Comparison of ENCODE assay signal across 8 cellular contexts in genomic region chr1:235632538-235633219, GRCh38. TPM values are rescaled to one million over a fixed set of nuclear protein-coding genes. Genes with fewer than 3 reads are reported as not detected.
DNase-seq lines count a peak whose midpoint lies in the region; ATAC-seq lines count a peak whose summit lies in the region.

No MANE protein-coding gene starts in this region.

- peak overlapping the region; percentile 45 for H3K4me3 Mint-ChIP-seq in activated T-cell treated with anti-CD3 and anti-CD28 coated beads, Interleukin-2, amount 50 U/mL, for 4 hours

- H3K9me3 Mint-ChIP-seq in activated T-cell treated with anti-CD3 and anti-CD28 coated beads, Interleukin-2, amount 50 U/mL, for 4 hours: no peaks in the 10 kb centered on the region

- H3K36me3 Mint-ChIP-seq in activated T-cell treated with anti-CD3 and anti-CD28 coated beads, Interleukin-2, amount 50 U/mL, for 4 hours (ENCODE audit: insufficient read depth): no peaks in the 10 kb centered on the region

- peaks cover 8% of the 10 kb centered on the region for H3K4me1 Mint-ChIP-seq in activated T-cell treated with anti-CD3 and anti-CD28 coated beads, Interleukin-2, amount 50 U/mL, for 4 hours (ENCODE audit: low read depth)

- DNase-seq in activated T-cell treated with anti-CD3 and anti-CD28 coated beads, Interleukin-2, amount 50 U/mL, for 4 hours: no peak
- DNase-seq in activated T-cell treated with anti-CD3 and anti-CD28 coated beads, Interleukin-2, amount 50 U/mL, for 48 hours: no peak
- DNase-seq in SIG-M5 (lab: John Stamatoyannopoulos, UW) (peak; percentile 69), glomerular visceral epithelial cell (ENCODE audit: extremely low spot score) (peak; percentile 68), HPDE6-E6E7 (ENCODE audit: extremely low spot score) (no peak), head of caudate nucleus (no peak)
- DNase-seq in activated CD4-positive, alpha-beta T cell treated with anti-CD3 and anti-CD28 coated beads, Interleukin-2, amount 50 U/mL, for 1 hour: no peak

- intact Hi-C loops in head of caudate nucleus (cut with DNase I): no loop called here

- ATAC-seq in activated T-cell treated with anti-CD3 and anti-CD28 coated beads, Interleukin-2, amount 50 U/mL, for 4 hours: no peak
- peak; percentile 64 for ATAC-seq in HG02943 (IDR thresholded peaks at IDR 0.05; ENCODE audit: low read depth, unreplicated experiment)

- H3K27me3 Mint-ChIP-seq in activated T-cell treated with anti-CD3 and anti-CD28 coated beads, Interleukin-2, amount 50 U/mL, for 4 hours (ENCODE audit: low read depth): peaks cover 7% of the 10 kb centered on the region

RNA-seq across cellular contexts. Expression of gene GNG4, which starts 16.9 kb away (rescaled TPM):
- 1 to 10 TPM in 1 of 3 donors, under 1 TPM in 2; 0.26 to 1.4 (median 0.58) TPM for total RNA-seq in activated T-cell treated with anti-CD3 and anti-CD28 coated beads, Interleukin-2, amount 50 U/mL, for 4 hours

Comparison
In these comparisons a context has a peak if more than half of its experiments do, and no peak if none do; other contexts are left out.
1. DNase-seq: peak in SIG-M5 (single experiment) and glomerular visceral epithelial cell (single experiment); none in activated T-cell treated with anti-CD3 and anti-CD28 coated beads, Interleukin-2, amount 50 U/mL, for 4 hours (single experiment), activated T-cell treated with anti-CD3 and anti-CD28 coated beads, Interleukin-2, amount 50 U/mL, for 48 hours (0 of 2), HPDE6-E6E7 (single experiment), head of caudate nucleus (0 of 42) and activated CD4-positive, alpha-beta T cell treated with anti-CD3 and anti-CD28 coated beads, Interleukin-2, amount 50 U/mL, for 1 hour (single experiment).